ENCODE assay signal across 18 cellular contexts in the genomic region with DNA sequence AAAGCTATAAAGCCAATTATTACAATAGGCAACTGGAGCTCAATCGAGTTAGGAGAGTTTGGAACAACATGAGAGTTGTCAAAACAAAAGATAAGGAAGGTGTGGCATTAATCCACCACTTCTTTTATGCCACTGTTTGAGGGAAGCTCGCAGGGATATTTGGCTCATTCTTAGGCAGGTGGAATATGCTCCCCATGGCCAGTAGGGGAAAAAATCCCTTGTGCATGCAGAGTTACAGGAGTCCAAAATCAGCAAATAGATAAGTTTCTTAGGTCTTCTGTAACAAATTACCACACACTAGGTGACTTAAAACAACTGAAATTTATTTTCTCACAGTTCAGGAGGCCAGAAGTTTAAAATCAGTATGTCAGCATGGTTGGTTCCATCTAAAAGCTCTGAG.
"Had no signal": no experiment of that assay in that cellular context is flagged by ENCODE, and none has a peak within 500 bp of the region (broad histone marks: within the 10 kb centered on the region; RNA-seq: fewer than 3 reads in every experiment).

No MANE protein-coding gene starts in this region.

- H3K4me2 ChIP-seq: smooth muscle cell had no signal

- H3K4me3 ChIP-seq: esophagus squamous epithelium, heart right ventricle, pancreas, sigmoid colon, smooth muscle cell had no signal

- H3K4me1 ChIP-seq: esophagus squamous epithelium, pancreas, sigmoid colon had no signal

- H3K9me3 ChIP-seq: esophagus squamous epithelium, pancreas, sigmoid colon had no signal

- H3K36me3 ChIP-seq: esophagus squamous epithelium, heart right ventricle, pancreas, sigmoid colon had no signal

- ATAC-seq: heart right ventricle; left colon; pancreas; stimulated activated memory B cell treated with anti-CD40 and anti-IgM and Interleukin-4, amounts not matched to agents 10 μg/mL and 1 μg/mL and 100 μg/mL, for 72 hours had no signal

- H3K27me3 ChIP-seq: esophagus squamous epithelium, heart right ventricle, pancreas, sigmoid colon had no signal

- DNase-seq: activated CD4-positive, alpha-beta memory T cell treated with anti-CD3 and anti-CD28 coated beads for 36 hours; activated CD4-positive, alpha-beta T cell treated with anti-CD3 and anti-CD28 coated beads for 48 hours; activated naive CD4-positive, alpha-beta T cell treated with Interleukin-2 at 50 U/mL for 16 hours; activated naive CD8-positive, alpha-beta T cell treated with anti-CD3 and anti-CD28 coated beads for 36 hours; activated T-cell treated with anti-CD3 and anti-CD28 coated beads, Interleukin-2, amount 50 U/mL, for 48 hours; central memory CD4-positive, alpha-beta T cell; effector memory CD4-positive, alpha-beta T cell; esophagus squamous epithelium; heart right ventricle; left colon; mesenchymal stem cell; pancreas; sigmoid colon; stimulated activated CD4-positive, alpha-beta T cell treated with anti-CD3 and anti-CD28 coated beads, Interleukin-15, amount 100 ng/mL, for 24 hours; T-helper 9 cell; trophoblast cell had no signal

- H3K27ac ChIP-seq: esophagus squamous epithelium, heart right ventricle, pancreas, sigmoid colon had no signal
